8 cellular contexts compared by ENCODE assay signal in genomic region chr1:26810105-26810504, GRCh38. TPM values are rescaled to one million over a fixed set of nuclear protein-coding genes. Genes with fewer than 3 reads are reported as not detected.
DNase-seq lines count a peak whose midpoint lies in the region; ATAC-seq and TF ChIP-seq lines count a peak whose summit lies in the region.
"Not testable (repeated sequence)": the region's sequence is repeated elsewhere in the genome, so short reads cannot be mapped to it uniquely, and the experiment has no call there.

No MANE protein-coding gene starts in this region.

- DNase-seq in AG09319 (ENCODE audit: extremely low read depth, low read depth); left lobe of liver (ENCODE audit: low spot score): not testable (repeated sequence)
- DNase-seq in GM13977 (ENCODE audit: low spot score) (peak; percentile 86), NCI-H146 treated with DMSO at 0.1 percent for 48 hours (lab: John Stamatoyannopoulos, UW; ENCODE audit: unreplicated experiment) (peak; percentile 33), SKM-1 (lab: John Stamatoyannopoulos, UW; ENCODE audit: unreplicated experiment) (peak; percentile 34)
- peak; percentile 66 for DNase-seq in activated T-cell treated with anti-CD3 and anti-CD28 coated beads, Interleukin-2, amount 50 U/mL, for 1 hour
- DNase-seq in effector memory CD8-positive, alpha-beta T cell: peak; percentile 77 to 82 (median 80)
- DNase-seq in stimulated activated CD4-positive, alpha-beta T cell treated with anti-CD3 and anti-CD28 coated beads, Interleukin-15, amount 100 ng/mL, for 48 hours (ENCODE audit: low read depth in 2 of 2): peak; percentile 61 to 74

- in situ Hi-C loops in GM13977 (cut with MboI; ENCODE audit: low pct_unique_long_range_greater_than_20kb, low sequenced_read_pairs, unreplicated experiment): not testable (repeated sequence)

- H3K27ac Mint-ChIP-seq in effector memory CD8-positive, alpha-beta T cell: peak overlapping the region; percentile 91 to 96

- peak; percentile 85 for ATAC-seq in effector memory CD8-positive, alpha-beta T cell (replicated peaks)
- peak; percentile 76 for ATAC-seq in left lobe of liver

- H3K9me3 Mint-ChIP-seq in effector memory CD8-positive, alpha-beta T cell: not testable (repeated sequence)

- not testable (repeated sequence) for H3K27me3 Mint-ChIP-seq in effector memory CD8-positive, alpha-beta T cell

- not testable (repeated sequence) for H3K36me3 Mint-ChIP-seq in effector memory CD8-positive, alpha-beta T cell (ENCODE audit: insufficient read depth)

- H3K4me1 Mint-ChIP-seq in effector memory CD8-positive, alpha-beta T cell (ENCODE audit: low read depth in 2 of 2): peaks cover 11 to 21% of the 10 kb centered on the region in 2 donors

- TF ChIP-seq CTCF in AG09319 (IDR thresholded peaks at IDR 0.05; ENCODE audit: low read depth, low read length): peak; percentile 84
- TF ChIP-seq CTCF in GM13977 (IDR thresholded peaks at IDR 0.05; ENCODE audit: extremely low read depth, insufficient read depth, missing control alignments): peak; percentile 76

- H3K4me3 Mint-ChIP-seq in effector memory CD8-positive, alpha-beta T cell: peak overlapping the region; percentile 67 to 76

RNA-seq across cellular contexts. Expression of gene ZDHHC18, which starts 16.4 kb away (rescaled TPM):
- 10.3 TPM for total RNA-seq in left lobe of liver

RNA-seq across cellular contexts. Expression of gene PIGV, which starts 22.4 kb away (rescaled TPM):
- 30.8 TPM for total RNA-seq in left lobe of liver

RNA-seq across cellular contexts. Expression of gene SFN, which starts 52.8 kb away (rescaled TPM):
- total RNA-seq in left lobe of liver: 0.40 TPM
